1 cellular context compared by ENCODE assay signal in the genomic region with DNA sequence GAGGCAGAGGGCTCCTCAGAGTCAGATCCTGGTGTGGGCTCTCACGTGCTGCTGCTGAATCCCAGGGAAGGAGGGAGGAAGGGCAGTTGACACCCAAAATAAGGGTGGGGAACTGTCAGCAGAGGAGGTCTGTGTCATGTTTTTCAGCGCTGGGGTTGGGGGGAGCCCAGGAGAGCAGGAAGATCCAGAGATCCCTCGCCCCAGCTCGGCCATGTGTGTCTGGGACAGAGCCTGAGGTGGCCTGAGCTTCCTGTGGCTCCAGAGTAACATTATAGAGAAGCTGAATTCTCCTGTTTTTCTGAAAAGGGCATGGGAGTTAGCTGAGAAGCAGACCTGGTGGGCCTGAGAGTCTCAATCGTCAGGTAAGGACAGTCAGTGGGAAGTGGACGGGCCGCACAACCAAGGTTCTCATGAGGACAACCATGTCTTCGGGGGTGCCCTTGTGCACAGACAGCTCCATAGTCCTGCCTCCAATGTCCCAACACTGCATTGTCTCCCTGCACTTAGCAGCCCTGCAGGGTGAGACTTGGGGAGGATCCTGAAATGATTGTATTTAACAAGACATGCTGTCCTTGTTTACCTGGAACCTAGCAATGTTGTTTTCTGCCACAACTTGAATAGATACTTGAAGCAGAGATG.
TF ChIP-seq lines count a peak whose summit lies in the region.

No MANE protein-coding gene starts in this region.

TF ChIP-seq in WTC11, 78 proteins besides CTCF, POLR2A, EP300 and RAD21:
- no peak for TF ChIP-seq NR1H2 (CRISPR knock-in tag; IDR thresholded peaks at IDR 0.05)
- TF ChIP-seq ETV6 (CRISPR knock-in tag; IDR thresholded peaks at IDR 0.05) = no peak
- no peak for TF ChIP-seq ATF2 (CRISPR knock-in tag; IDR thresholded peaks at IDR 0.05; ENCODE audit: borderline replicate concordance, low read depth)
- TF ChIP-seq JAZF1 (CRISPR knock-in tag; IDR thresholded peaks at IDR 0.05) = no peak
- TF ChIP-seq, protein P1, sequence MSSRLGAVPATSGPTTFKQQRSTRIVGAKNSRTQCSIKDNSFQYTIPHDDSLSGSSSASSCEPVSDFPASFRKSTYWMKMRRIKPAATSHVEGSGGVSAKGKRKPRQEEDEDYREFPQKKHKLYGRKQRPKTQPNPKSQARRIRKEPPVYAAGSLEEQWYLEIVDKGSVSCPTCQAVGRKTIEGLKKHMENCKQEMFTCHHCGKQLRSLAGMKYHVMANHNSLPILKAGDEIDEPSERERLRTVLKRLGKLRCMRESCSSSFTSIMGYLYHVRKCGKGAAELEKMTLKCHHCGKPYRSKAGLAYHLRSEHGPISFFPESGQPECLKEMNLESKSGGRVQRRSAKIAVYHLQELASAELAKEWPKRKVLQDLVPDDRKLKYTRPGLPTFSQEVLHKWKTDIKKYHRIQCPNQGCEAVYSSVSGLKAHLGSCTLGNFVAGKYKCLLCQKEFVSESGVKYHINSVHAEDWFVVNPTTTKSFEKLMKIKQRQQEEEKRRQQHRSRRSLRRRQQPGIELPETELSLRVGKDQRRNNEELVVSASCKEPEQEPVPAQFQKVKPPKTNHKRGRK (CRISPR knock-in tag; IDR thresholded peaks at IDR 0.05; ENCODE audit: borderline replicate concordance) = no peak
- no peak for TF ChIP-seq TCF7 (CRISPR knock-in tag; IDR thresholded peaks at IDR 0.05; ENCODE audit: low read depth)
- no peak for TF ChIP-seq EMX1 (CRISPR knock-in tag; IDR thresholded peaks at IDR 0.05)
- no peak for TF ChIP-seq TEAD1 (CRISPR knock-in tag; IDR thresholded peaks at IDR 0.05)
- no peak for TF ChIP-seq ZSCAN18 (CRISPR knock-in tag; IDR thresholded peaks at IDR 0.05)
